26 cellular contexts compared by ENCODE assay signal in the genomic region with DNA sequence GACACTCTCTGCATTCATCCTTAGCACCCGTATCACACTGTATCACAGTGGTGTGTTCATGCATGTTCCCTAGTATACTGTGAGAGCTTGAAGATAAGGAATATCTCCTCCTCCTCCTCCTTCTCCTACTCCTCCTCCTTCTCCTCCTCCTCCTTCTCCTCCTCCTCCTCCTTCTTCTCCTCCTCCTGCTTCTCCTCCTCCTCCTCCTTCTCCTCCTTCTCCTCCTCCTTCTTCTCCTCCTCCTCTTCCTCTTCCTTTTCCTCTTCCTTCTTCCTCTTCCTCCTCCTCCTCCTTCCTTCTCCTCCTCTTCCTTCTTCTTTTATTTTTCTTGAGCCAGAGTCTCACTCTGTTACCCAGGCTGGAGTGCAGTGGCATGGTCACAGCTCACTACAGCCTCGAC. TPM values are rescaled to one million over a fixed set of nuclear protein-coding genes. Genes with fewer than 3 reads are reported as not detected.
"Had no signal": no experiment of that assay in that cellular context is flagged by ENCODE, and none has a peak within 500 bp of the region (broad histone marks: within the 10 kb centered on the region; RNA-seq: fewer than 3 reads in every experiment).

No MANE protein-coding gene starts in this region.

- H3K27me3 ChIP-seq: brain microvascular endothelial cell, cardiac muscle cell had no signal

- DNase-seq: activated CD4-positive, alpha-beta memory T cell treated with anti-CD3 and anti-CD28 coated beads for 36 hours; activated CD4-positive, alpha-beta T cell treated with anti-CD3 and anti-CD28 coated beads, Interleukin-2, amount 10 ng/mL, durations not matched to agents 7 days and 5 days; activated CD4-positive, CD25-positive, alpha-beta regulatory T cell; activated CD8-positive, alpha-beta memory T cell treated with anti-CD3 and anti-CD28 coated beads for 24 hours; activated effector memory CD4-positive, alpha-beta T cell treated with anti-CD3 and anti-CD28 coated beads, Interleukin-2, amount 50 U/mL, for 16 hours; activated naive CD4-positive, alpha-beta T cell treated with Interleukin-2 at 50 U/mL for 16 hours; activated T-cell treated with anti-CD3 and anti-CD28 coated beads, Interleukin-2, amount 50 U/mL, for 4 hours; brain microvascular endothelial cell; Karpas-422; NCI-H1048; NCI-H1417; NCI-H1930; NCI-H2107; NCI-H2171 treated with DMSO at 0.1 percent for 48 hours; NCI-H226; NCI-H526; NCI-H774; T-cell; T-helper 2 cell; T1000 had no signal

- ATAC-seq: activated T-cell treated with anti-CD3 and anti-CD28 coated beads, Interleukin-2, amount 50 U/mL, for 4 hours; T-cell had no signal

- H3K36me3 ChIP-seq: brain microvascular endothelial cell, cardiac muscle cell had no signal

- H3K4me3 ChIP-seq: cardiac muscle cell, SK-N-MC had no signal

- H3K27ac ChIP-seq: brain microvascular endothelial cell, cardiac muscle cell, SK-N-MC, VCaP had no signal

RNA-seq across cellular contexts. Expression of gene DAO, which starts 27.1 kb away (rescaled TPM):
- total RNA-seq: activated CD4-positive, alpha-beta memory T cell treated with anti-CD3 and anti-CD28 coated beads for 36 hours; activated CD4-positive, alpha-beta T cell treated with anti-CD3 and anti-CD28 coated beads, Interleukin-2, amount 10 ng/mL, durations not matched to agents 7 days and 5 days; activated T-cell treated with anti-CD3 and anti-CD28 coated beads, Interleukin-2, amount 50 U/mL, for 4 hours; cardiac muscle cell; NCI-H460; OCI-LY7; RPMI7951; T-cell had no signal
- polyA plus RNA-seq: cardiac muscle cell had no signal
